In genomic region chr12:55995366-55995765, GRCh38 we compare ENCODE assay signal across 12 cellular contexts. TPM values are rescaled to one million over a fixed set of nuclear protein-coding genes. Genes with fewer than 3 reads are reported as not detected.
"Had no signal": no experiment of that assay in that cellular context is flagged by ENCODE, and none has a peak within 500 bp of the region (broad histone marks: within the 10 kb centered on the region; RNA-seq: fewer than 3 reads in every experiment).

No MANE protein-coding gene starts in this region.

- H3K9me3 ChIP-seq: left ventricle myocardium inferior, sigmoid colon, spleen had no signal

- H3K9me3 Mint-ChIP-seq: activated naive CD4-positive, alpha-beta T cell treated with anti-CD3 and anti-CD28 coated beads, Interleukin-2, amount 50 U/mL, for 24 hours; brain; dendritic cell treated with granulocyte-macrophage colony-stimulating factor and Interleukin-4, amounts not matched to agents 40 ng/mL and 50 ng/mL, for 4 days; nephron; T-cell had no signal

- H3K4me3 Mint-ChIP-seq: activated naive CD4-positive, alpha-beta T cell treated with anti-CD3 and anti-CD28 coated beads, Interleukin-2, amount 50 U/mL, for 24 hours; dendritic cell treated with granulocyte-macrophage colony-stimulating factor and Interleukin-4, amounts not matched to agents 40 ng/mL and 50 ng/mL, for 4 days had no signal

- H3K4me3 ChIP-seq: sigmoid colon had no signal

- H3K27me3 Mint-ChIP-seq: dendritic cell treated with granulocyte-macrophage colony-stimulating factor and Interleukin-4, amounts not matched to agents 40 ng/mL and 50 ng/mL, for 4 days had no signal

- DNase-seq: activated gamma-delta T cell, aorta, left ventricle myocardium inferior had no signal

- H3K27ac ChIP-seq: WERI-Rb-1 had no signal

- H3K27ac Mint-ChIP-seq: activated naive CD4-positive, alpha-beta T cell treated with anti-CD3 and anti-CD28 coated beads, Interleukin-2, amount 50 U/mL, for 24 hours; dendritic cell treated with granulocyte-macrophage colony-stimulating factor and Interleukin-4, amounts not matched to agents 40 ng/mL and 50 ng/mL, for 4 days had no signal

- H3K27me3 ChIP-seq: sigmoid colon, spleen had no signal

RNA-seq across cellular contexts. Expression of gene PMEL, which starts 29.5 kb away (rescaled TPM):
- total RNA-seq: occipital lobe had no signal
